Comparison of ENCODE assay signal across 19 cellular contexts in the genomic region with DNA sequence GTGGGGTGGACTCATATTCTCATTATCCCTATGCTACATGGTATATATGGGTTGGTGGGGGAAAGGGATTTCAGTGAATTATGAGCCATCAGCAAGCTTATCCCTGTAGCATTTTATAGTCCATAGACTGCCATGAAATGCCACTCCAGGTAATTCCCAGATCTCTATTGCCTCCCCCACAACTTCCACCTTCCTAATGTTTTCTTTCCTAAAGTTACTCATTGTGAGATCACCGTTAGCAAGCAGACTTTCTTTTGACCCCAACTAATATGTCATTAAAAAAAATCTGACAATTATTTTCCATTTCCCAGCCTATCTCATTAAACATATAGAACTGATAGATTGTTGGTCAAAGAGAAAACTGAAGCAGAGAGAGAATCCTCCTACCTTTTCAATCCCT. TPM values are rescaled to one million over a fixed set of nuclear protein-coding genes. Genes with fewer than 3 reads are reported as not detected.
"Had no signal": no experiment of that assay in that cellular context is flagged by ENCODE, and none has a peak within 500 bp of the region (broad histone marks: within the 10 kb centered on the region; RNA-seq: fewer than 3 reads in every experiment).

No MANE protein-coding gene starts in this region.

- H3K4me1 ChIP-seq: ascending aorta, esophagus squamous epithelium, left ventricle myocardium inferior, testis, transverse colon had no signal

- ATAC-seq: sciatic nerve; stimulated activated naive CD8-positive, alpha-beta T cell treated with anti-CD3 and anti-CD28 coated beads, Interleukin-15, Interleukin-2, amounts not matched to agents 100 U/mL and 50 U/mL, for 24 hours had no signal

- H3K36me3 ChIP-seq: ascending aorta, esophagus squamous epithelium, left ventricle myocardium inferior, transverse colon had no signal

- H3K9me3 ChIP-seq: ascending aorta, esophagus squamous epithelium, left ventricle myocardium inferior, testis, transverse colon had no signal

- H3K27ac ChIP-seq: ascending aorta, epithelial cell of prostate, esophagus squamous epithelium, left ventricle myocardium inferior, skin epidermis, testis, transverse colon had no signal

- H3K4me3 ChIP-seq: ascending aorta, esophagus squamous epithelium, left ventricle myocardium inferior, skin epidermis, testis, transverse colon had no signal

- DNase-seq: activated CD4-positive, alpha-beta T cell treated with anti-CD3 and anti-CD28 coated beads for 4 hours; activated CD8-positive, alpha-beta memory T cell treated with anti-CD3 and anti-CD28 coated beads for 24 hours; activated gamma-delta T cell; activated naive CD4-positive, alpha-beta T cell treated with anti-CD3 and anti-CD28 coated beads, Interleukin-2, amount 10 ng/mL, durations not matched to agents 7 days and 5 days; activated naive CD8-positive, alpha-beta T cell treated with anti-CD3 and anti-CD28 coated beads, Interleukin-2, amount 10 ng/mL, durations not matched to agents 7 days and 5 days; activated T-cell treated with anti-CD3 and anti-CD28 coated beads, Interleukin-2, amount 50 U/mL, for 24 hours; endodermal cell; esophagus squamous epithelium; left ventricle myocardium inferior; stimulated activated CD4-positive, alpha-beta T cell treated with anti-CD3 and anti-CD28 coated beads, Interleukin-12 subunit alpha, Interleukin-12 subunit beta, amount 100 ng/mL, for 4 hours; stimulated activated CD4-positive, alpha-beta T cell treated with anti-CD3 and anti-CD28 coated beads, Interleukin-4, amount 100 ng/mL, for 1 hour; stimulated activated naive CD8-positive, alpha-beta T cell treated with anti-CD3 and anti-CD28 coated beads, Interleukin-15, Interleukin-2, amounts not matched to agents 100 U/mL and 50 U/mL, for 24 hours; testis; transverse colon had no signal

- FAIRE-seq: frontal cortex had no signal

- H3K27me3 ChIP-seq: ascending aorta, esophagus squamous epithelium, testis, transverse colon had no signal

RNA-seq across cellular contexts. Expression of gene TBX18, which starts 40.7 kb away (rescaled TPM):
- total RNA-seq: activated naive CD8-positive, alpha-beta T cell treated with anti-CD3 and anti-CD28 coated beads, Interleukin-2, amount 10 ng/mL, durations not matched to agents 7 days and 5 days had no signal
